Comparison of ENCODE assay signal across 19 cellular contexts in genomic region chr17:50737118-50737698, GRCh38.
A peak's percentile ranks its signal among the peaks of the same experiment; 100 is the strongest.
DNase-seq lines count a peak whose midpoint lies in the region; ATAC-seq and TF ChIP-seq lines count a peak whose summit lies in the region.
"Had no signal": no experiment of that assay in that cellular context is flagged by ENCODE, and none has a peak within 500 bp of the region (broad histone marks: within the 10 kb centered on the region; RNA-seq: fewer than 3 reads in every experiment).

No MANE protein-coding gene starts in this region.

- DNase-seq in activated CD4-positive, alpha-beta T cell treated with anti-CD3 and anti-CD28 coated beads for 48 hours, result peak; percentile 32
- DNase-seq in activated CD4-positive, alpha-beta T cell treated with anti-CD3 and anti-CD28 coated beads, Interleukin-2, amount 50 U/mL, for 1 hour, result no peak
- DNase-seq in amniotic epithelial cell (ENCODE audit: low read depth) (peak; percentile 70), nephron progenitor cell (no peak)
- DNase-seq: activated gamma-delta T cell; heart left ventricle; left ventricle myocardium superior; NCI-H2107; NCI-H524; nucleus accumbens; retina; SHP77; stimulated activated naive CD4-positive, alpha-beta T cell; T-cell had no signal

- no peak overlapping the region for H3K4me3 Mint-ChIP-seq in nephron progenitor cell
- H3K4me3 Mint-ChIP-seq: T-cell, type B pancreatic cell had no signal

- TF ChIP-seq CTCF in nephron progenitor cell (IDR thresholded peaks at IDR 0.05), result no peak

- no peaks in the 10 kb centered on the region for H3K27me3 Mint-ChIP-seq in nephron progenitor cell (ENCODE audit: low read depth, poor library complexity)
- H3K27me3 Mint-ChIP-seq: T-cell, type B pancreatic cell had no signal

- H3K9me3 Mint-ChIP-seq in nephron progenitor cell, result no peaks in the 10 kb centered on the region
- H3K9me3 Mint-ChIP-seq: T-cell, type B pancreatic cell had no signal

- ATAC-seq in HG02870 (IDR thresholded peaks at IDR 0.05; ENCODE audit: unreplicated experiment), result peak; percentile 63
- no peak for ATAC-seq in GM21619 (IDR thresholded peaks at IDR 0.05; ENCODE audit: unreplicated experiment)
- no peak for ATAC-seq in HG02610 (IDR thresholded peaks at IDR 0.05; ENCODE audit: unreplicated experiment)
- ATAC-seq in GM18502 (IDR thresholded peaks at IDR 0.05; ENCODE audit: poor library complexity, unreplicated experiment), result no peak
- ATAC-seq: heart left ventricle, left ventricle myocardium superior, T-cell had no signal

- no peaks in the 10 kb centered on the region for H3K4me1 Mint-ChIP-seq in nephron progenitor cell

- H3K36me3 Mint-ChIP-seq in nephron progenitor cell (ENCODE audit: low read depth), result peaks cover 63% of the 10 kb centered on the region

- peak overlapping the region; percentile 79 for H3K27ac Mint-ChIP-seq in nephron progenitor cell
- H3K27ac Mint-ChIP-seq: T-cell, type B pancreatic cell had no signal

Comparison
In these comparisons a context has a peak if more than half of its experiments do, and no peak if none do; other contexts are left out.
1. DNase-seq: peak in activated CD4-positive, alpha-beta T cell treated with anti-CD3 and anti-CD28 coated beads for 48 hours (single experiment) and amniotic epithelial cell (single experiment); none in activated CD4-positive, alpha-beta T cell treated with anti-CD3 and anti-CD28 coated beads, Interleukin-2, amount 50 U/mL, for 1 hour (single experiment) and nephron progenitor cell (single experiment).